1 cellular context compared by ENCODE assay signal in the genomic region with DNA sequence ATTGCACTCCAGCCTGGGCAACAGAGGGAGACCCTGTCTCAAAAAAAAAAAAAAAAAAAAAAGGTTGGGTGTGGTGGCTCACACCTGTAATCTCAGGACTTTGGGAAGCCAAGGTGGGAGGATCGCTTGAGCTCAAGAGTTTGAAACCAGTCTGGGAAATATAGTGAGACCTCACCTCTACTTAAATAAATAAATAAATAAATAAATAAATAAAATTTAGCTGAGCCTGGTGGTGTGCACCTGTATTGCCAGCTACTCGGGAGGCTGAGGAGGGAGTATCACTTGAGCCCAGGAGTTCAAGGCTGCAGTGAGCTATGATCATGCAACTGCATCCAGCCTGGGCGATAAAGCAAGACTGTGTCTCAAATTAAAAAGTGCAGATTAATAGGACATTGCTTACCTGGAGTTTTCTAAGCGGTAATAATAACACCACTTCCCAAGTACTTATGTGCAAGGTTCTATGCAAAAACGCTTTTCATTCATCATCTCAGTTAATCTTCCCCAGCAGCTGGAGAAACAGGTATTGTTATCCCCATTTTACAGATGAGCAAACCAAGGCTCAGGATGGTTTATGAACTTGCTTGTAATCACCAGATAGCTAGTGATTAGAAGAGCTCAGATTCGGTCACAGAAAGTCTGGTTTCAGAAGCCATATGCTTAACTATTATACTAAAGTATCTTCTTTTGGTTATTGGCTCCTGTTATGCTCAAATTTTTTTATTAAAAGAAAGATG.
A peak's percentile ranks its signal among the peaks of the same experiment; 100 is the strongest.
TF ChIP-seq lines count a peak whose summit lies in the region.

No MANE protein-coding gene starts in this region.

TF ChIP-seq in HEK293, 187 proteins besides CTCF, POLR2A, EP300 and RAD21 (continued from another document):
- TF ChIP-seq, protein P1, sequence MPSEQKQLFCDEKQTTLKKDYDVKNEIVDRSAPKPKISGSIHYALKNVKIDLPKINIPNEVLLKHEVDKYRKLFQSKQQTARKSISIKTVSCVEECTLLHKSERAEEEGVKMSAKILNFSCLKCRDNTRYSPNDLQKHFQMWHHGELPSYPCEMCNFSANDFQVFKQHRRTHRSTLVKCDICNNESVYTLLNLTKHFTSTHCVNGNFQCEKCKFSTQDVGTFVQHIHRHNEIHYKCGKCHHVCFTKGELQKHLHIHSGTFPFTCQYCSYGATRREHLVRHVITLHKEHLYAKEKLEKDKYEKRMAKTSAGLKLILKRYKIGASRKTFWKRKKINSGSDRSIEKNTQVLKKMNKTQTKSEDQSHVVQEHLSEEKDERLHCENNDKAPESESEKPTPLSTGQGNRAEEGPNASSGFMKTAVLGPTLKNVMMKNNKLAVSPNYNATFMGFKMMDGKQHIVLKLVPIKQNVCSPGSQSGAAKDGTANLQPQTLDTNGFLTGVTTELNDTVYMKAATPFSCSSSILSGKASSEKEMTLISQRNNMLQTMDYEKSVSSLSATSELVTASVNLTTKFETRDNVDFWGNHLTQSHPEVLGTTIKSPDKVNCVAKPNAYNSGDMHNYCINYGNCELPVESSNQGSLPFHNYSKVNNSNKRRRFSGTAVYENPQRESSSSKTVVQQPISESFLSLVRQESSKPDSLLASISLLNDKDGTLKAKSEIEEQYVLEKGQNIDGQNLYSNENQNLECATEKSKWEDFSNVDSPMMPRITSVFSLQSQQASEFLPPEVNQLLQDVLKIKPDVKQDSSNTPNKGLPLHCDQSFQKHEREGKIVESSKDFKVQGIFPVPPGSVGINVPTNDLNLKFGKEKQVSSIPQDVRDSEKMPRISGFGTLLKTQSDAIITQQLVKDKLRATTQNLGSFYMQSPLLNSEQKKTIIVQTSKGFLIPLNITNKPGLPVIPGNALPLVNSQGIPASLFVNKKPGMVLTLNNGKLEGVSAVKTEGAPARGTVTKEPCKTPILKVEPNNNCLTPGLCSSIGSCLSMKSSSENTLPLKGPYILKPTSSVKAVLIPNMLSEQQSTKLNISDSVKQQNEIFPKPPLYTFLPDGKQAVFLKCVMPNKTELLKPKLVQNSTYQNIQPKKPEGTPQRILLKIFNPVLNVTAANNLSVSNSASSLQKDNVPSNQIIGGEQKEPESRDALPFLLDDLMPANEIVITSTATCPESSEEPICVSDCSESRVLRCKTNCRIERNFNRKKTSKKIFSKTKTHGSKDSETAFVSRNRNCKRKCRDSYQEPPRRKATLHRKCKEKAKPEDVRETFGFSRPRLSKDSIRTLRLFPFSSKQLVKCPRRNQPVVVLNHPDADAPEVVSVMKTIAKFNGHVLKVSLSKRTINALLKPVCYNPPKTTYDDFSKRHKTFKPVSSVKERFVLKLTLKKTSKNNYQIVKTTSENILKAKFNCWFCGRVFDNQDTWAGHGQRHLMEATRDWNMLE (tag by site-specific recombination; conservative IDR thresholded peaks at IDR 0.05; ENCODE audit: low read depth), result peak; percentile 59; the same call in 1 of the 2 replicates
- TF ChIP-seq ZNF571 (tag by site-specific recombination; IDR thresholded peaks at IDR 0.05), result no peak
- TF ChIP-seq ZNF623 (tag by site-specific recombination; IDR thresholded peaks at IDR 0.05), result peak; percentile 25; the same call in 1 of the 2 replicates
- TF ChIP-seq ZNF510 (tag by site-specific recombination; IDR thresholded peaks at IDR 0.05; ENCODE audit: insufficient replicate concordance), result peak; percentile 11
- no peak for TF ChIP-seq ZBTB1 (tag by site-specific recombination; IDR thresholded peaks at IDR 0.05)
- TF ChIP-seq SETDB1 (IDR thresholded peaks at IDR 0.05; ENCODE audit: insufficient read length, low read length), result no peak
